In genomic region chr10:35640474-35640873, GRCh38 we compare ENCODE assay signal across 8 cellular contexts. TPM values are rescaled to one million over a fixed set of nuclear protein-coding genes. Genes with fewer than 3 reads are reported as not detected.
DNase-seq lines count a peak whose midpoint lies in the region; ATAC-seq and TF ChIP-seq lines count a peak whose summit lies in the region.

No MANE protein-coding gene starts in this region.

- H3K27me3 Mint-ChIP-seq in activated naive CD8-positive, alpha-beta T cell treated with anti-CD3 and anti-CD28 coated beads, Interleukin-2, amount 10 ng/mL, durations not matched to agents 7 days and 5 days = peaks cover 70% of the 10 kb centered on the region

- POLR2A ChIA-PET in activated naive CD8-positive, alpha-beta T cell treated with anti-CD3 and anti-CD28 coated beads, Interleukin-2, amount 10 ng/mL, durations not matched to agents 7 days and 5 days (lab: Charles Lee) = no interaction called here

- WGBS in ovary, 3 donors = 1 to 2% (median 2%) methylated on average over 42 to 53 of the region's 53 CpGs

- H3K4me3 ChIP-seq in HFF-Myc (replicated peaks; ENCODE audit: low read depth, low read length) = peak overlapping the region; percentile 24
- peak overlapping the region; percentile 52 for H3K4me3 ChIP-seq in cardiac muscle cell
- peak overlapping the region; percentile 37 for H3K4me3 ChIP-seq in ovary

- peaks cover 10% of the 10 kb centered on the region for H3K4me1 Mint-ChIP-seq in activated naive CD8-positive, alpha-beta T cell treated with anti-CD3 and anti-CD28 coated beads, Interleukin-2, amount 10 ng/mL, durations not matched to agents 7 days and 5 days

- peak; percentile 17 for ATAC-seq in activated naive CD8-positive, alpha-beta T cell treated with anti-CD3 and anti-CD28 coated beads, Interleukin-2, amount 10 ng/mL, durations not matched to agents 7 days and 5 days (ENCODE audit: low read depth)

- H3K27ac Mint-ChIP-seq in activated naive CD8-positive, alpha-beta T cell treated with anti-CD3 and anti-CD28 coated beads, Interleukin-2, amount 10 ng/mL, durations not matched to agents 7 days and 5 days = no peak overlapping the region

- H3K4me3 Mint-ChIP-seq in activated naive CD8-positive, alpha-beta T cell treated with anti-CD3 and anti-CD28 coated beads, Interleukin-2, amount 10 ng/mL, durations not matched to agents 7 days and 5 days = peak overlapping the region; percentile 76

- no peaks in the 10 kb centered on the region for H3K36me3 ChIP-seq in cardiac muscle cell
- no peaks in the 10 kb centered on the region for H3K36me3 ChIP-seq in ovary

- no peak for TF ChIP-seq POLR2A in ovary (IDR thresholded peaks at IDR 0.05)

- no peaks in the 10 kb centered on the region for H3K9me3 Mint-ChIP-seq in activated naive CD8-positive, alpha-beta T cell treated with anti-CD3 and anti-CD28 coated beads, Interleukin-2, amount 10 ng/mL, durations not matched to agents 7 days and 5 days

- no peaks in the 10 kb centered on the region for H3K9me3 ChIP-seq in cardiac muscle cell (ENCODE audit: low read depth)
- no peaks in the 10 kb centered on the region for H3K9me3 ChIP-seq in ovary

- intact Hi-C loops in ovary (cut with DNase I) = no loop called here

- DNase-seq in NCI-H2196 (lab: John Stamatoyannopoulos, UW; ENCODE audit: unreplicated experiment) = peak; percentile 39
- DNase-seq in NCI-H2196 treated with DMSO at 0.1 percent for 48 hours (lab: John Stamatoyannopoulos, UW; ENCODE audit: unreplicated experiment) = no peak
- no peak for DNase-seq in HFF-Myc (ENCODE audit: extremely low read depth, low read depth)
- peak; percentile 23 for DNase-seq in NCI-H226
- DNase-seq in activated naive CD8-positive, alpha-beta T cell treated with anti-CD3 and anti-CD28 coated beads, Interleukin-2, amount 10 ng/mL, durations not matched to agents 7 days and 5 days = peak; percentile 65
- peak; percentile 76 to 87 for DNase-seq in cardiac muscle cell (ENCODE audit: low read depth in 1 of 2, low spot score in 1 of 2)
- peak; percentile 20 to 65 (median 54) for DNase-seq in ovary
- no peak for DNase-seq in OCI-M2 (lab: John Stamatoyannopoulos, UW; ENCODE audit: unreplicated experiment)

- no peak for TF ChIP-seq EP300 in ovary (IDR thresholded peaks at IDR 0.05)

- H3K27me3 ChIP-seq in cardiac muscle cell = peaks cover 10% of the 10 kb centered on the region
- no peaks in the 10 kb centered on the region for H3K27me3 ChIP-seq in ovary

- no peaks in the 10 kb centered on the region for H3K36me3 Mint-ChIP-seq in activated naive CD8-positive, alpha-beta T cell treated with anti-CD3 and anti-CD28 coated beads, Interleukin-2, amount 10 ng/mL, durations not matched to agents 7 days and 5 days

- peaks cover 33% of the 10 kb centered on the region for H3K4me1 ChIP-seq in cardiac muscle cell (ENCODE audit: low read depth)
- H3K4me1 ChIP-seq in ovary (ENCODE audit: insufficient read depth) = peaks cover 9% of the 10 kb centered on the region

- H3K27ac ChIP-seq in cardiac muscle cell = peak overlapping the region; percentile 66
- H3K27ac ChIP-seq in ovary = no peak overlapping the region

- no peak for TF ChIP-seq CTCF in HFF-Myc (IDR thresholded peaks at IDR 0.05; ENCODE audit: low read depth, low read length, missing control alignments)
- peak; percentile 26 for TF ChIP-seq CTCF in cardiac muscle cell (IDR thresholded peaks at IDR 0.05; ENCODE audit: low read depth, low read length)
- peak in 1 of 3 donors; percentile 39 for TF ChIP-seq CTCF in ovary (IDR thresholded peaks at IDR 0.05)

RNA-seq across cellular contexts. Expression of gene FZD8, which starts 1.6 kb away (rescaled TPM):
- total RNA-seq in activated naive CD8-positive, alpha-beta T cell treated with anti-CD3 and anti-CD28 coated beads, Interleukin-2, amount 10 ng/mL, durations not matched to agents 7 days and 5 days = under 1 TPM; 0.28 to 0.42 TPM
- total RNA-seq in cardiac muscle cell (41.5 and 58.4 TPM in 2 replicates), ovary (10 to 100 TPM in 2 of 7 donors, 1 to 10 TPM in 5; 1.7 to 14.9 (median 3.7) TPM)
- polyA plus RNA-seq in cardiac muscle cell (7.6 and 9.9 TPM in 2 replicates), ovary (1 to 10 TPM; 1.4 to 3.4 TPM)

RNA-seq across cellular contexts. Expression of gene GJD4, which starts 35.3 kb away (rescaled TPM):
- not detected for total RNA-seq in activated naive CD8-positive, alpha-beta T cell treated with anti-CD3 and anti-CD28 coated beads, Interleukin-2, amount 10 ng/mL, durations not matched to agents 7 days and 5 days
- 0.24 TPM in 1 of 2 replicates, not detected in the other for total RNA-seq in cardiac muscle cell
- polyA plus RNA-seq in cardiac muscle cell = not detected in 2 replicates
- total RNA-seq in ovary = not detected
- not detected for polyA plus RNA-seq in ovary

Comparison
In these comparisons a context has a peak if more than half of its experiments do, and no peak if none do; other contexts are left out.
1. DNase-seq: peak in NCI-H2196 (single experiment), NCI-H226 (single experiment), activated naive CD8-positive, alpha-beta T cell treated with anti-CD3 and anti-CD28 coated beads, Interleukin-2, amount 10 ng/mL, durations not matched to agents 7 days and 5 days (single experiment), cardiac muscle cell (2 of 2) and ovary (5 of 5); none in NCI-H2196 treated with DMSO at 0.1 percent for 48 hours (single experiment), HFF-Myc (single experiment) and OCI-M2 (single experiment).
2. Peak in every context shown above with its lines, with median percentiles within 50 percentile points of each other: H3K4me3 ChIP-seq.